Comparison of ENCODE assay signal across 18 cellular contexts in genomic region chr18:58061349-58061748, GRCh38. TPM values are rescaled to one million over a fixed set of nuclear protein-coding genes. Genes with fewer than 3 reads are reported as not detected.
A peak's percentile ranks its signal among the peaks of the same experiment; 100 is the strongest.
DNase-seq lines count a peak whose midpoint lies in the region; ATAC-seq and TF ChIP-seq lines count a peak whose summit lies in the region.
"Had no signal": no experiment of that assay in that cellular context is flagged by ENCODE, and none has a peak within 500 bp of the region (broad histone marks: within the 10 kb centered on the region; RNA-seq: fewer than 3 reads in every experiment).

No MANE protein-coding gene starts in this region.

- no peaks in the 10 kb centered on the region for H3K36me3 ChIP-seq in PC-9 (ENCODE audit: low read depth)
- H3K36me3 ChIP-seq: HAP-1 had no signal

- no peak for ATAC-seq in HG02852 (IDR thresholded peaks at IDR 0.05; ENCODE audit: unreplicated experiment)
- no peak for ATAC-seq in HG03520 (IDR thresholded peaks at IDR 0.05; ENCODE audit: unreplicated experiment)
- no peak for ATAC-seq in HG03432 (IDR thresholded peaks at IDR 0.05; ENCODE audit: unreplicated experiment)
- ATAC-seq: CD8-positive, alpha-beta T cell had no signal

- DNase-seq in NCI-H146 (lab: John Stamatoyannopoulos, UW) = peak; percentile 27
- no peak for DNase-seq in NCI-H146 treated with DMSO at 0.1 percent for 48 hours (lab: John Stamatoyannopoulos, UW; ENCODE audit: unreplicated experiment)
- no peak for DNase-seq in PC-9
- no peak for DNase-seq in HT-29 (ENCODE audit: low spot score)
- DNase-seq: C1 segment of cervical spinal cord; Caco-2; CD8-positive, alpha-beta T cell; DMS153; DND-41; GOT3; HFFc6 had no signal

- peaks cover 10% of the 10 kb centered on the region for H3K4me1 ChIP-seq in PC-9 (replicated peaks; ENCODE audit: insufficient read depth)
- H3K4me1 ChIP-seq: Caco-2 had no signal

- H2AFZ ChIP-seq in PC-9 = no peak overlapping the region

- no peaks in the 10 kb centered on the region for H3K9me2 ChIP-seq in PC-9 (ENCODE audit: insufficient read depth)

- H4K20me1 ChIP-seq in PC-9 (ENCODE audit: insufficient read depth) = no peaks in the 10 kb centered on the region

- H3K4me1 Mint-ChIP-seq in nephron = peaks cover 20% of the 10 kb centered on the region

- no peak for TF ChIP-seq CTCF in PC-9 (conservative IDR thresholded peaks at IDR 0.05)
- no peak for TF ChIP-seq CTCF in nephron (IDR thresholded peaks at IDR 0.05; ENCODE audit: unreplicated experiment in 3 of 3)

- no peaks in the 10 kb centered on the region for H3K27me3 Mint-ChIP-seq in nephron (ENCODE audit: low read depth)
- H3K27me3 Mint-ChIP-seq: B cell had no signal

- H3K4me2 ChIP-seq in PC-9 = no peak overlapping the region

- POLR2A ChIA-PET in PC-9 (lab: Charles Lee; ENCODE audit: unreplicated experiment) = no interaction called here

- H3K4me3 Mint-ChIP-seq in nephron = no peak overlapping the region
- H3K4me3 Mint-ChIP-seq: B cell; CD8-positive, alpha-beta T cell; HFFc6 had no signal

- intact Hi-C loops in PC-9 (cut with micrococcal nuclease; ENCODE audit: unreplicated experiment) = no loop called here

- H3K27me3 ChIP-seq in PC-9 (ENCODE audit: insufficient read depth, low read depth) = no peaks in the 10 kb centered on the region

- peaks cover 73% of the 10 kb centered on the region for H3K79me2 ChIP-seq in PC-9 (ENCODE audit: low read depth)

- H3K27ac Mint-ChIP-seq in nephron = peak overlapping the region; percentile 43 to 71 (median 62)
- H3K27ac Mint-ChIP-seq: B cell; CD8-positive, alpha-beta T cell; HFFc6 had no signal

- H3K36me3 Mint-ChIP-seq in nephron (ENCODE audit: low read depth) = peaks cover 31% of the 10 kb centered on the region
- H3K36me3 Mint-ChIP-seq: CD8-positive, alpha-beta T cell had no signal

- no peak overlapping the region for H3K4me3 ChIP-seq in PC-9
- H3K4me3 ChIP-seq: HAP-1 had no signal

- H3K27ac ChIP-seq in PC-9 = 0 out of 2 replicates have a peak overlapping the region, but pooled peaks have one; percentile 9
- H3K27ac ChIP-seq: 22Rv1 had no signal

- H3K9me3 ChIP-seq in PC-9 (ENCODE audit: insufficient read depth, low read depth) = no peaks in the 10 kb centered on the region
- H3K9me3 ChIP-seq: Caco-2, HAP-1 had no signal

- no peaks in the 10 kb centered on the region for H3K9me3 Mint-ChIP-seq in nephron
- H3K9me3 Mint-ChIP-seq: CD8-positive, alpha-beta T cell; HFFc6 had no signal

- peaks cover 3% of the 10 kb centered on the region; the same call in 1 of the 2 replicates for H3F3A ChIP-seq in PC-9 (ENCODE audit: insufficient read depth, low read depth)

- no TSS peak for BruUV-seq in PC-9 (replicated peaks; lab: Mats Ljungman, UMichigan)

- CTCF ChIA-PET in PC-9 (lab: Charles Lee) = no interaction called here

RNA-seq across cellular contexts. Expression of gene NEDD4L, which starts 17.3 kb away (rescaled TPM):
- total RNA-seq in PC-9 (2021) = 57.4 and 58.9 TPM in 2 replicates
- 78.2 and 83.9 TPM in 2 replicates for total RNA-seq in HT-29 (2014; rRNA removed; shearing (Covaris generic))
